Comparison of ENCODE assay signal across 2 cellular contexts in the genomic region with DNA sequence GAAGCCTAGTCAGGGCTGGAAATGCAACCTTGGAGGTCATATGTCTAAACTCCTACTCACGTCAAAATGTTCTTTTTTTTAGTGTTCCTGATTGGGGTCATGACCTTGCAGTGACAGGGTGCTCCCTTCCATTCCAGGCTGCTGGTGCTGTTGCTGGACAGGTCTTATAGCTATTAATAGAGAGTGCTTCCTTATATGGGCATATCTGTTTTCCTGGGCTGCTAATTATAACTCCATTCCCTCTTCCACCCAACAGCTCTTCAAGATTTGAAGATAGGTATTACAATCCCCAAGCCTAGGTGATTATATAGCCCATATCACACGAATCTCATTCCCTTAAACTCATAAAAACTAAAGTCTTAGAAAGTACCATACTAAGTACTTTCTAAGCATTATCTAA.
TF ChIP-seq lines count a peak whose summit lies in the region.

No MANE protein-coding gene starts in this region.

TF ChIP-seq in HepG2, 621 proteins besides CTCF, POLR2A, EP300 and RAD21:
- TF ChIP-seq, protein P1, sequence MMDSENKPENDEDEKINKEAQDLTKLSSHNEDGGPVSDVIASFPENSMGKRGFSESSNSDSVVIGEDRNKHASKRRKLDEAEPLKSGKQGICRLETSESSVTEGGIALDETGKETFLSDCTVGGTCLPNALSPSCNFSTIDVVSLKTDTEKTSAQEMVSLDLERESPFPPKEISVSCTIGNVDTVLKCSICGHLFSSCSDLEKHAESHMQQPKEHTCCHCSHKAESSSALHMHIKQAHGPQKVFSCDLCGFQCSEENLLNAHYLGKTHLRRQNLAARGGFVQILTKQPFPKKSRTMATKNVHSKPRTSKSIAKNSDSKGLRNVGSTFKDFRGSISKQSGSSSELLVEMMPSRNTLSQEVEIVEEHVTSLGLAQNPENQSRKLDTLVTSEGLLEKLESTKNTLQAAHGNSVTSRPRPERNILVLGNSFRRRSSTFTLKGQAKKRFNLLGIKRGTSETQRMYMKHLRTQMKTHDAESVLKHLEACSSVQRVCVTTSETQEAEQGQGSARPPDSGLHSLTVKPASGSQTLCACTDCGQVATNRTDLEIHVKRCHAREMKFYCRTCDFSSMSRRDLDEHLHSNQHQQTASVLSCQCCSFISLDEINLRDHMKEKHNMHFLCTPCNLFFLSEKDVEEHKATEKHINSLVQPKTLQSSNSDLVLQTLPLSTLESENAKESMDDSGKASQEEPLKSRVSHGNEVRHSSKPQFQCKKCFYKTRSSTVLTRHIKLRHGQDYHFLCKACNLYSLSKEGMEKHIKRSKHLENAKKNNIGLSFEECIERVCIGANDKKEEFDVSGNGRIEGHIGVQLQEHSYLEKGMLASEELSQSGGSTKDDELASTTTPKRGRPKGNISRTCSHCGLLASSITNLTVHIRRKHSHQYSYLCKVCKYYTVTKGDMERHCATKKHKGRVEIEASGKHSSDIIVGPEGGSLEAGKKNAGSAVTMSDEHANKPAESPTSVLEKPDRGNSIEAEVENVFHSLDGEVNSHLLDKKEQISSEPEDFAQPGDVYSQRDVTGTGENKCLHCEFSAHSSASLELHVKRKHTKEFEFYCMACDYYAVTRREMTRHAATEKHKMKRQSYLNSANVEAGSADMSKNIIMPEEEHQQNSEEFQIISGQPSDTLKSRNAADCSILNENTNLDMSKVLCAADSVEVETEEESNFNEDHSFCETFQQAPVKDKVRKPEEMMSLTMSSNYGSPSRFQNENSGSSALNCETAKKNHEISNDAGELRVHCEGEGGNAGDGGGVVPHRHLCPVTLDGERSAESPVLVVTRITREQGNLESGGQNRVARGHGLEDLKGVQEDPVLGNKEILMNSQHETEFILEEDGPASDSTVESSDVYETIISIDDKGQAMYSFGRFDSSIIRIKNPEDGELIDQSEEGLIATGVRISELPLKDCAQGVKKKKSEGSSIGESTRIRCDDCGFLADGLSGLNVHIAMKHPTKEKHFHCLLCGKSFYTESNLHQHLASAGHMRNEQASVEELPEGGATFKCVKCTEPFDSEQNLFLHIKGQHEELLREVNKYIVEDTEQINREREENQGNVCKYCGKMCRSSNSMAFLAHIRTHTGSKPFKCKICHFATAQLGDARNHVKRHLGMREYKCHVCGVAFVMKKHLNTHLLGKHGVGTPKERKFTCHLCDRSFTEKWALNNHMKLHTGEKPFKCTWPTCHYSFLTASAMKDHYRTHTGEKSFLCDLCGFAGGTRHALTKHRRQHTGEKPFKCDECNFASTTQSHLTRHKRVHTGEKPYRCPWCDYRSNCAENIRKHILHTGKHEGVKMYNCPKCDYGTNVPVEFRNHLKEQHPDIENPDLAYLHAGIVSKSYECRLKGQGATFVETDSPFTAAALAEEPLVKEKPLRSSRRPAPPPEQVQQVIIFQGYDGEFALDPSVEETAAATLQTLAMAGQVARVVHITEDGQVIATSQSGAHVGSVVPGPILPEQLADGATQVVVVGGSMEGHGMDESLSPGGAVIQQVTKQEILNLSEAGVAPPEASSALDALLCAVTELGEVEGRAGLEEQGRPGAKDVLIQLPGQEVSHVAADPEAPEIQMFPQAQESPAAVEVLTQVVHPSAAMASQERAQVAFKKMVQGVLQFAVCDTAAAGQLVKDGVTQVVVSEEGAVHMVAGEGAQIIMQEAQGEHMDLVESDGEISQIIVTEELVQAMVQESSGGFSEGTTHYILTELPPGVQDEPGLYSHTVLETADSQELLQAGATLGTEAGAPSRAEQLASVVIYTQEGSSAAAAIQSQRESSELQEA (CRISPR knock-in tag; IDR thresholded peaks at IDR 0.05; ENCODE audit: not compliant biosample characterization), result no peak
- TF ChIP-seq SRF (IDR thresholded peaks at IDR 0.05; ENCODE audit: low read depth, low read length), result peak; percentile 80
- no peak for TF ChIP-seq ZNF543 (CRISPR knock-in tag; IDR thresholded peaks at IDR 0.05)

TF ChIP-seq in SK-N-SH treated with all-trans-retinoic acid at 6 μM for 48 hours, 23 proteins besides CTCF, POLR2A, EP300 and RAD21:
- TF ChIP-seq TCF4 (CRISPR knock-in tag; IDR thresholded peaks at IDR 0.05; ENCODE audit: borderline replicate concordance), result no peak
- TF ChIP-seq RARB (CRISPR knock-in tag; IDR thresholded peaks at IDR 0.05), result no peak
- TF ChIP-seq CSDC2 (CRISPR knock-in tag; IDR thresholded peaks at IDR 0.05), result no peak
- TF ChIP-seq, protein P2, sequence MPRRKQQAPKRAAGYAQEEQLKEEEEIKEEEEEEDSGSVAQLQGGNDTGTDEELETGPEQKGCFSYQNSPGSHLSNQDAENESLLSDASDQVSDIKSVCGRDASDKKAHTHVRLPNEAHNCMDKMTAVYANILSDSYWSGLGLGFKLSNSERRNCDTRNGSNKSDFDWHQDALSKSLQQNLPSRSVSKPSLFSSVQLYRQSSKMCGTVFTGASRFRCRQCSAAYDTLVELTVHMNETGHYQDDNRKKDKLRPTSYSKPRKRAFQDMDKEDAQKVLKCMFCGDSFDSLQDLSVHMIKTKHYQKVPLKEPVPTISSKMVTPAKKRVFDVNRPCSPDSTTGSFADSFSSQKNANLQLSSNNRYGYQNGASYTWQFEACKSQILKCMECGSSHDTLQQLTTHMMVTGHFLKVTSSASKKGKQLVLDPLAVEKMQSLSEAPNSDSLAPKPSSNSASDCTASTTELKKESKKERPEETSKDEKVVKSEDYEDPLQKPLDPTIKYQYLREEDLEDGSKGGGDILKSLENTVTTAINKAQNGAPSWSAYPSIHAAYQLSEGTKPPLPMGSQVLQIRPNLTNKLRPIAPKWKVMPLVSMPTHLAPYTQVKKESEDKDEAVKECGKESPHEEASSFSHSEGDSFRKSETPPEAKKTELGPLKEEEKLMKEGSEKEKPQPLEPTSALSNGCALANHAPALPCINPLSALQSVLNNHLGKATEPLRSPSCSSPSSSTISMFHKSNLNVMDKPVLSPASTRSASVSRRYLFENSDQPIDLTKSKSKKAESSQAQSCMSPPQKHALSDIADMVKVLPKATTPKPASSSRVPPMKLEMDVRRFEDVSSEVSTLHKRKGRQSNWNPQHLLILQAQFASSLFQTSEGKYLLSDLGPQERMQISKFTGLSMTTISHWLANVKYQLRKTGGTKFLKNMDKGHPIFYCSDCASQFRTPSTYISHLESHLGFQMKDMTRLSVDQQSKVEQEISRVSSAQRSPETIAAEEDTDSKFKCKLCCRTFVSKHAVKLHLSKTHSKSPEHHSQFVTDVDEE (CRISPR knock-in tag; IDR thresholded peaks at IDR 0.05), result no peak
